Comparison of ENCODE assay signal across 20 cellular contexts in the genomic region with DNA sequence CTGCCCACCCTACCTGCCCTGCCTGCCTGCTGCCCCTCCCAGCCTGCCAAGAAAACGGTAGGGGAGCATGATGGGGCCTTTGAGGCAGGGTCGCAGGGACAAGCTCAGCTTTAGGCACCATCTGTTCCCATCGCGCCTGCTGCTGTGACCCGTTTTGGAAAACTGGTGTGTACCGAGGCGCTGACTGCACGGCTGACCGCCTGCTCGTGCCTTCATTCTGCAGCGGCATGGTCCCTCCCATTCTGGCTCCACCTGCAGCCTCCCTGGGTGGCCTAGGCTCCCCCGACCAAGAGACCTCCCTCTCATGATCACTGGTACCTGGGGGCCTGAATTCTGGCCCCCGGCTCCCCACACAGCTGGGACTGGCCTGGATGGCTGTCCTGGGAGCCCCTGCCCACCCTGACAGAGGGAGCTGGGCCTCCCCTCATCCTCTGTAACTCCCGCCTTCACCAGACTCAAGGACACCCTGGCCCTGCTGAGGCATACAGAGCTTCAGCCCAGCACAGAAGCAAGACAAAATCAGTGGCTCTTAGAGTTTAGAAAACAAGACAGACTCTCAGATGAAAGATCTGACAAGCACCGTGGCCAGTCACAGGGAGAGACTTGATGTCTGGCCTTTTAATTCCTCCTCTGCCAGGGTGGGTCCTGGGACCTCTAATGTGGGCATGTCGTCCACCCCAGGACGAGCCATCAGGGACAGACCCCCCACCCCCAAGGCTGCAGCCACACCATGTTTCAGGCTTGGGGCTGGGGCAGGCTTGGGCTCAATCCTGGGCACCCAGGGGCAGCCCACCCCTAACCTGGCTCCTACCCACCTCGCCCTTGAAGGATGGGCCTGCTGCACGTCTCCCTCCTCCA. TPM values are rescaled to one million over a fixed set of nuclear protein-coding genes. Genes with fewer than 3 reads are reported as not detected.
DNase-seq lines count a peak whose midpoint lies in the region; ATAC-seq and TF ChIP-seq lines count a peak whose summit lies in the region.
"Had no signal": no experiment of that assay in that cellular context is flagged by ENCODE, and none has a peak within 500 bp of the region (broad histone marks: within the 10 kb centered on the region; RNA-seq: fewer than 3 reads in every experiment).

No MANE protein-coding gene starts in this region.

- H3K4me1 Mint-ChIP-seq in glutamatergic neuron (ENCODE audit: low read depth, unreplicated experiment): peaks cover 19% of the 10 kb centered on the region

- peak overlapping the region; percentile 60 for H3K27ac Mint-ChIP-seq in glutamatergic neuron (ENCODE audit: unreplicated experiment)
- H3K27ac Mint-ChIP-seq: activated naive CD8-positive, alpha-beta T cell; CD14-positive monocyte had no signal

- no peaks in the 10 kb centered on the region for H3K36me3 Mint-ChIP-seq in glutamatergic neuron (ENCODE audit: unreplicated experiment)
- H3K36me3 Mint-ChIP-seq: activated naive CD8-positive, alpha-beta T cell had no signal

- peaks cover 6% of the 10 kb centered on the region for H3K9me3 Mint-ChIP-seq in glutamatergic neuron (ENCODE audit: unreplicated experiment)
- H3K9me3 Mint-ChIP-seq: CD14-positive monocyte had no signal

- no peak for ATAC-seq in HG02885 (IDR thresholded peaks at IDR 0.05; ENCODE audit: poor library complexity, unreplicated experiment)
- ATAC-seq: lower lobe of right lung, upper lobe of right lung had no signal

- TF ChIP-seq CTCF in glutamatergic neuron (IDR thresholded peaks at IDR 0.05; ENCODE audit: partially characterized antibody, unreplicated experiment): no peak

- H3K4me3 Mint-ChIP-seq in glutamatergic neuron (ENCODE audit: unreplicated experiment): no peak overlapping the region
- H3K4me3 Mint-ChIP-seq: activated naive CD8-positive, alpha-beta T cell; CD14-positive monocyte had no signal

- peaks cover 5% of the 10 kb centered on the region for H3K27me3 Mint-ChIP-seq in glutamatergic neuron (ENCODE audit: unreplicated experiment)

- peak overlapping the region; percentile 36 for H3K27ac ChIP-seq in temporal lobe (ENCODE audit: low read depth, low read length)
- H3K27ac ChIP-seq: lower lobe of right lung, SK-N-MC, upper lobe of right lung had no signal

- DNase-seq in NCI-H524 (lab: John Stamatoyannopoulos, UW) (peak; percentile 30 to 67), NCI-H524 treated with DMSO at 0.1 percent for 48 hours (lab: John Stamatoyannopoulos, UW) (no peak), NCI-H82 (lab: John Stamatoyannopoulos, UW) (peak; percentile 74), glutamatergic neuron (no peak), GDM1 (lab: John Stamatoyannopoulos, UW) (no peak), middle frontal gyrus (ENCODE audit: extremely low spot score, low spot score) (no peak)
- DNase-seq: H7, islet precursor cell, KBM-7, lower lobe of right lung, NCI-H1436 treated with DMSO at 0.1 percent for 48 hours, NCI-H226, RPMI8226, T-helper 2 cell, upper lobe of right lung had no signal

RNA-seq across cellular contexts. Expression of a gene that starts 6.4 kb away (rescaled TPM):
- total RNA-seq in glutamatergic neuron (ENCODE audit: unreplicated experiment) (0.29 TPM), temporal lobe (1.2 TPM)

RNA-seq across cellular contexts. Expression of a gene that starts 46.4 kb away (rescaled TPM):
- total RNA-seq in glutamatergic neuron (ENCODE audit: unreplicated experiment) (82.7 TPM), temporal lobe (17.2 TPM)

RNA-seq across cellular contexts. Expression of a gene that starts 46.7 kb away (rescaled TPM):
- total RNA-seq in glutamatergic neuron (ENCODE audit: unreplicated experiment): 15.2 TPM
- 10.6 TPM for total RNA-seq in temporal lobe

Comparison
In these comparisons a context has a peak if more than half of its experiments do, and no peak if none do; other contexts are left out.
1. DNase-seq: peak in NCI-H524 (2 of 2) and NCI-H82 (single experiment); none in NCI-H524 treated with DMSO at 0.1 percent for 48 hours (single experiment), glutamatergic neuron (single experiment), GDM1 (single experiment) and middle frontal gyrus (single experiment).